In genomic region chr6:130020892-130021483, GRCh38 we compare ENCODE assay signal across 1 cellular context.
TF ChIP-seq lines count a peak whose summit lies in the region.

No MANE protein-coding gene starts in this region.

TF ChIP-seq in K562, 482 proteins besides CTCF, POLR2A, EP300 and RAD21 (continued from another document):
- peak; percentile 79 for TF ChIP-seq ZNF740 (CRISPR knock-in tag; IDR thresholded peaks at IDR 0.05)
- TF ChIP-seq ZNF740 (tag; IDR thresholded peaks at IDR 0.05) = peak in 1 of 2 experiments; percentile 66; a peak in 2 of 4 replicates
- 0 out of 2 replicates have a peak, but pooled peaks have one; percentile 3 for TF ChIP-seq KDM2B (CRISPR knock-in tag; IDR thresholded peaks at IDR 0.05)
- peak; percentile 46; the same call in 1 of the 2 replicates for TF ChIP-seq ZBTB43 (CRISPR knock-in tag; IDR thresholded peaks at IDR 0.05)
- TF ChIP-seq SAFB (IDR thresholded peaks at IDR 0.05; ENCODE audit: borderline replicate concordance, low read depth, low read length) = 0 out of 2 replicates have a peak, but pooled peaks have one; percentile 27
- TF ChIP-seq UBTF (IDR thresholded peaks at IDR 0.05; ENCODE audit: borderline replicate concordance in 1 of 2, low read depth in 2 of 2, low read length in 2 of 2) = peak in 1 of 2 experiments; percentile 67; a peak in 1 of 4 replicates
- TF ChIP-seq E2F4 (CRISPR knock-in tag; IDR thresholded peaks at IDR 0.05; ENCODE audit: low read depth) = no peak
- TF ChIP-seq RCOR1 (IDR thresholded peaks at IDR 0.05; ENCODE audit: borderline replicate concordance in 1 of 2, low read depth in 2 of 2, low read length in 2 of 2) = 0 out of 4 replicates have a peak, but pooled peaks of 1 of the 2 experiments have one; percentile 24
- TF ChIP-seq NRF1 (conservative IDR thresholded peaks at IDR 0.05 in 1 of 2, IDR thresholded peaks at IDR 0.05 in 1 of 2) = peak in 1 of 2 experiments; percentile 9; a peak in 1 of 4 replicates
- TF ChIP-seq CC2D1A (IDR thresholded peaks at IDR 0.05) = peak; percentile 33; the same call in 1 of the 2 replicates
- peak; percentile 74 for TF ChIP-seq SMC3 (conservative IDR thresholded peaks at IDR 0.05; ENCODE audit: insufficient read depth, low read depth, low read length)
- TF ChIP-seq CREM (IDR thresholded peaks at IDR 0.05; ENCODE audit: low read depth) = peak; percentile 63; the same call in 1 of the 2 replicates
- no peak for TF ChIP-seq SPI1 (IDR thresholded peaks at IDR 0.05; ENCODE audit: borderline replicate concordance, low read depth, low read length)
- 0 out of 2 replicates have a peak, but pooled peaks have one; percentile 42 for TF ChIP-seq LCOR (CRISPR knock-in tag; IDR thresholded peaks at IDR 0.05)
- peak; percentile 69 for TF ChIP-seq BRD9 (IDR thresholded peaks at IDR 0.05; ENCODE audit: low read depth, partially characterized antibody)
TF ChIP-seq in K562: peak in this region for 26.
